In genomic region chr3:186807231-186807630, GRCh38 we compare ENCODE assay signal across 8 cellular contexts. TPM values are rescaled to one million over a fixed set of nuclear protein-coding genes. Genes with fewer than 3 reads are reported as not detected.
DNase-seq lines count a peak whose midpoint lies in the region; ATAC-seq and TF ChIP-seq lines count a peak whose summit lies in the region.

No MANE protein-coding gene starts in this region.

- in situ Hi-C loops in HAP-1 (cut with MboI; ENCODE audit: low sequenced_read_pairs): no loop called here

- POLR2A ChIA-PET in activated CD8-positive, alpha-beta T cell treated with anti-CD3 and anti-CD28 coated beads, Interleukin-2, amount 10 ng/mL, durations not matched to agents 7 days and 5 days (lab: Charles Lee): interaction anchor here (0.6 to 7.6 kb wide), 7 partner anchors 15 to 934 kb away, joined by 3 to 123 read pairs (median 4); partner anchors contain the start of genes EIF4A2 and TRA2B

- H3K27ac Mint-ChIP-seq in activated CD8-positive, alpha-beta T cell treated with anti-CD3 and anti-CD28 coated beads, Interleukin-2, amount 10 ng/mL, durations not matched to agents 7 days and 5 days: peak overlapping the region; percentile 96

- H3K27me3 ChIP-seq in HAP-1 (ENCODE audit: low read depth): no peaks in the 10 kb centered on the region
- H3K27me3 ChIP-seq in left lung: no peaks in the 10 kb centered on the region
- H3K27me3 ChIP-seq in aorta (ENCODE audit: control insufficient read depth in 1 of 2, insufficient read depth in 2 of 2, low read length in 1 of 2): no peaks in the 10 kb centered on the region

- H3K9me3 ChIP-seq in HAP-1: no peaks in the 10 kb centered on the region
- no peaks in the 10 kb centered on the region for H3K9me3 ChIP-seq in left lung
- no peaks in the 10 kb centered on the region for H3K9me3 ChIP-seq in aorta (ENCODE audit: control insufficient read depth, low read length)

- H3K9me3 Mint-ChIP-seq in activated CD8-positive, alpha-beta T cell treated with anti-CD3 and anti-CD28 coated beads, Interleukin-2, amount 10 ng/mL, durations not matched to agents 7 days and 5 days (ENCODE audit: insufficient read depth): no peaks in the 10 kb centered on the region

- H3K27ac ChIP-seq in 22Rv1 (peak overlapping the region; percentile 95), left lung (peak overlapping the region in 1 of 2 donors; percentile 82), aorta (ENCODE audit: low read depth in 1 of 2, low read length in 2 of 2) (no peak overlapping the region)

- intact Hi-C loops in left lung (cut with DNase I) (no loop called here), aorta (cut with DNase I) (no loop called here)

- peak overlapping the region; percentile 96 for H3K4me3 Mint-ChIP-seq in activated CD8-positive, alpha-beta T cell treated with anti-CD3 and anti-CD28 coated beads, Interleukin-2, amount 10 ng/mL, durations not matched to agents 7 days and 5 days

- TF ChIP-seq CTCF in 22Rv1 (IDR thresholded peaks at IDR 0.05) (no peak), left lung (IDR thresholded peaks at IDR 0.05) (no peak)

- peaks cover 43% of the 10 kb centered on the region for H3K4me1 Mint-ChIP-seq in activated CD8-positive, alpha-beta T cell treated with anti-CD3 and anti-CD28 coated beads, Interleukin-2, amount 10 ng/mL, durations not matched to agents 7 days and 5 days (ENCODE audit: low read depth)

- peaks cover 23% of the 10 kb centered on the region for H3K36me3 ChIP-seq in HAP-1 (replicated peaks)
- peaks cover 0 to 14% of the 10 kb centered on the region in 2 donors for H3K36me3 ChIP-seq in left lung
- peaks cover 0 to 4% of the 10 kb centered on the region in 2 donors for H3K36me3 ChIP-seq in aorta (ENCODE audit: control insufficient read depth in 1 of 2, insufficient read depth in 2 of 2, low read length in 1 of 2)

- CTCF ChIA-PET in activated CD8-positive, alpha-beta T cell treated with anti-CD3 and anti-CD28 coated beads, Interleukin-2, amount 10 ng/mL, durations not matched to agents 7 days and 5 days (lab: Charles Lee): interaction anchor here (1.0 to 5.3 kb wide), 4 partner anchors 14 to 306 kb away, joined by 3 to 43 read pairs (median 8); no protein-coding TSS in a partner anchor

- DNase-seq in HAP-1 (ENCODE audit: low spot score in 2 of 2) (no peak), left lung (no peak), aorta (no peak), RKO (ENCODE audit: low spot score) (no peak)
- DNase-seq in activated CD8-positive, alpha-beta T cell treated with anti-CD3 and anti-CD28 coated beads, Interleukin-2, amount 10 ng/mL, durations not matched to agents 7 days and 5 days: peak; percentile 35
- no peak for DNase-seq in stimulated activated CD4-positive, alpha-beta T cell treated with anti-CD3 and anti-CD28 coated beads, Interleukin-12 subunit alpha, Interleukin-12 subunit beta, amount 100 ng/mL, for 4 hours

- peak; percentile 29 for ATAC-seq in activated CD8-positive, alpha-beta T cell treated with anti-CD3 and anti-CD28 coated beads, Interleukin-2, amount 10 ng/mL, durations not matched to agents 7 days and 5 days
- ATAC-seq in left lung: no peak
- ATAC-seq in HG03354 (IDR thresholded peaks at IDR 0.05; ENCODE audit: poor library complexity, severe bottlenecking, unreplicated experiment): no peak
- no peak for ATAC-seq in aorta (ENCODE audit: low FRiP score)

- H3K27me3 Mint-ChIP-seq in activated CD8-positive, alpha-beta T cell treated with anti-CD3 and anti-CD28 coated beads, Interleukin-2, amount 10 ng/mL, durations not matched to agents 7 days and 5 days (ENCODE audit: low read depth): no peaks in the 10 kb centered on the region

- H3K4me1 ChIP-seq in HAP-1 (peaks cover 7% of the 10 kb centered on the region), left lung (peaks cover 0 to 18% of the 10 kb centered on the region in 2 donors), aorta (ENCODE audit: control insufficient read depth in 1 of 2, insufficient read depth in 2 of 2, low read length in 2 of 2) (no peaks in the 10 kb centered on the region)

- 47 to 50% methylated on average over 5 of the region's 5 CpGs for WGBS in aorta, 2 donors

- H3K4me3 ChIP-seq in HAP-1: peak overlapping the region; percentile 71
- peak overlapping the region; percentile 65 to 85 for H3K4me3 ChIP-seq in left lung
- no peak overlapping the region for H3K4me3 ChIP-seq in aorta (ENCODE audit: low read length in 2 of 2)

- H3K36me3 Mint-ChIP-seq in activated CD8-positive, alpha-beta T cell treated with anti-CD3 and anti-CD28 coated beads, Interleukin-2, amount 10 ng/mL, durations not matched to agents 7 days and 5 days (ENCODE audit: low read depth): peaks cover 26% of the 10 kb centered on the region

RNA-seq across cellular contexts. Expression of gene RFC4, which starts 0.9 kb away (rescaled TPM):
- total RNA-seq in activated CD8-positive, alpha-beta T cell treated with anti-CD3 and anti-CD28 coated beads, Interleukin-2, amount 10 ng/mL, durations not matched to agents 7 days and 5 days: 100 to 1,000 TPM in 1 of 2 experiments, 10 to 100 TPM in 1; 98.9 to 106 TPM
- 10 to 100 TPM; 12.9 to 21.1 TPM for total RNA-seq in left lung
- total RNA-seq in aorta: 10 to 100 TPM in 1 of 2 donors, 1 to 10 TPM in 1; 9.0 to 10.4 TPM
- 1 to 10 TPM; 6.9 to 8.2 TPM for polyA plus RNA-seq in aorta

RNA-seq across cellular contexts. Expression of gene EIF4A2, which starts 23.9 kb away (rescaled TPM):
- 100 to 1,000 TPM; 365 to 383 TPM for total RNA-seq in activated CD8-positive, alpha-beta T cell treated with anti-CD3 and anti-CD28 coated beads, Interleukin-2, amount 10 ng/mL, durations not matched to agents 7 days and 5 days
- 100 to 1,000 TPM; 344 to 435 TPM for total RNA-seq in left lung
- 100 to 1,000 TPM; 330 to 374 TPM for total RNA-seq in aorta
- 100 to 1,000 TPM; 593 to 598 TPM for polyA plus RNA-seq in aorta

RNA-seq across cellular contexts. Expression of gene ADIPOQ, which starts 35.3 kb away (rescaled TPM):
- not detected for total RNA-seq in activated CD8-positive, alpha-beta T cell treated with anti-CD3 and anti-CD28 coated beads, Interleukin-2, amount 10 ng/mL, durations not matched to agents 7 days and 5 days
- not detected for total RNA-seq in left lung
- total RNA-seq in aorta: 1 to 10 TPM; 1.5 to 2.9 TPM
- polyA plus RNA-seq in aorta: under 1 TPM in 1 of 2 donors, not detected in 1; 0.36 TPM

Comparison
In these comparisons a context has a peak if more than half of its experiments do, and no peak if none do; other contexts are left out.
1. H3K4me3 ChIP-seq: peak in HAP-1 (single experiment) and left lung (2 of 2); none in aorta (0 of 2).
2. RNA of gene RFC4, which starts 0.9 kb away (total RNA-seq): 98.9 to 106 TPM in activated CD8-positive, alpha-beta T cell treated with anti-CD3 and anti-CD28 coated beads, Interleukin-2, amount 10 ng/mL, durations not matched to agents 7 days and 5 days; 12.9 to 21.1 TPM in left lung and 9.0 to 10.4 TPM in aorta; every median in the first group is over 4 times any median in the second.